Comparison of ENCODE assay signal across 1 cellular context in genomic region chr17:77254961-77255741, GRCh38.
TF ChIP-seq lines count a peak whose summit lies in the region.

No MANE protein-coding gene starts in this region.

TF ChIP-seq in HEK293, 187 proteins besides CTCF, POLR2A, EP300 and RAD21 (continued from another document):
- TF ChIP-seq ZBTB8A (tag by site-specific recombination; IDR thresholded peaks at IDR 0.05) (0 out of 2 replicates have a peak, but pooled peaks have one; percentile 14), ZNF37A (tag by site-specific recombination; IDR thresholded peaks at IDR 0.05) (no peak), ZBTB10 (tag by site-specific recombination; IDR thresholded peaks at IDR 0.05) (0 out of 2 replicates have a peak, but pooled peaks have one; percentile 16), ZNF585B (tag by site-specific recombination; IDR thresholded peaks at IDR 0.05) (no peak), ZNF239 (tag by site-specific recombination; IDR thresholded peaks at IDR 0.05) (no peak), ZSCAN5A (tag by site-specific recombination; IDR thresholded peaks at IDR 0.05) (no peak), ZFP37 (tag by site-specific recombination; IDR thresholded peaks at IDR 0.05) (no peak), GLIS2 (tag by site-specific recombination; IDR thresholded peaks at IDR 0.05) (peak; percentile 38; the same call in 1 of the 2 replicates), ZFHX2 (tag by site-specific recombination; conservative IDR thresholded peaks at IDR 0.05) (peak; percentile 93), KLF7 (tag by site-specific recombination; IDR thresholded peaks at IDR 0.05; ENCODE audit: borderline replicate concordance) (no peak), ZNF398 (tag by site-specific recombination; IDR thresholded peaks at IDR 0.05) (peak; percentile 34; the same call in 1 of the 2 replicates), ZNF133 (tag by site-specific recombination; IDR thresholded peaks at IDR 0.05) (no peak), ZNF621 (tag by site-specific recombination; IDR thresholded peaks at IDR 0.05) (no peak), KLF8 (tag by site-specific recombination; IDR thresholded peaks at IDR 0.05) (no peak), ZNF561 (tag by site-specific recombination; IDR thresholded peaks at IDR 0.05; ENCODE audit: borderline replicate concordance) (no peak), SETDB1 (IDR thresholded peaks at IDR 0.05; ENCODE audit: insufficient read length, low read length) (no peak), ZNF274 (IDR thresholded peaks at IDR 0.05; ENCODE audit: low read length) (no peak), ZNF274 (tag by site-specific recombination; IDR thresholded peaks at IDR 0.05; ENCODE audit: borderline replicate concordance) (no peak), ZNF544 (tag by site-specific recombination; IDR thresholded peaks at IDR 0.05) (0 out of 2 replicates have a peak, but pooled peaks have one; percentile 76), EGR2 (tag by site-specific recombination; IDR thresholded peaks at IDR 0.05; ENCODE audit: low read depth) (peak; percentile 95), SP3 (tag by site-specific recombination; IDR thresholded peaks at IDR 0.05) (no peak), ZNF501 (tag by site-specific recombination; IDR thresholded peaks at IDR 0.05) (no peak)
